1 cellular context compared by ENCODE assay signal in genomic region chr2:202910687-202911086, GRCh38.
A peak's percentile ranks its signal among the peaks of the same experiment; 100 is the strongest.
TF ChIP-seq lines count a peak whose summit lies in the region.

No MANE protein-coding gene starts in this region.

TF ChIP-seq in HepG2, 621 proteins besides CTCF, POLR2A, EP300 and RAD21:
- TF ChIP-seq REL (CRISPR knock-in tag; conservative IDR thresholded peaks at IDR 0.05) (no peak), ZBTB38 (CRISPR knock-in tag; IDR thresholded peaks at IDR 0.05) (no peak), MAFG (CRISPR knock-in tag; IDR thresholded peaks at IDR 0.05) (no peak), SNAPC4 (CRISPR knock-in tag; IDR thresholded peaks at IDR 0.05) (no peak), NPAS2 (CRISPR knock-in tag; IDR thresholded peaks at IDR 0.05; ENCODE audit: borderline replicate concordance) (no peak), MAFK (conservative IDR thresholded peaks at IDR 0.05 in 1 of 2, IDR thresholded peaks at IDR 0.05 in 1 of 2; ENCODE audit: low read length in 2 of 2) (peak; percentile 78 to 85), POLR2AphosphoS2 (IDR thresholded peaks at IDR 0.05; ENCODE audit: low read depth, low read length) (no peak), MAFF (IDR thresholded peaks at IDR 0.05; ENCODE audit: low read depth, low read length) (peak; percentile 75), ZNF562 (CRISPR knock-in tag; IDR thresholded peaks at IDR 0.05; ENCODE audit: borderline replicate concordance) (no peak), POGZ (CRISPR knock-in tag; IDR thresholded peaks at IDR 0.05) (no peak), ARID2 (CRISPR knock-in tag; IDR thresholded peaks at IDR 0.05; ENCODE audit: borderline replicate concordance) (no peak), POLR2G (IDR thresholded peaks at IDR 0.05; ENCODE audit: low read depth, low read length) (no peak), MTA1 (CRISPR knock-in tag; IDR thresholded peaks at IDR 0.05; ENCODE audit: borderline replicate concordance) (no peak), ZNF589 (CRISPR knock-in tag; conservative IDR thresholded peaks at IDR 0.05) (no peak), ZNF780A (CRISPR knock-in tag; IDR thresholded peaks at IDR 0.05) (no peak), ZNF33A (CRISPR knock-in tag; IDR thresholded peaks at IDR 0.05; ENCODE audit: borderline replicate concordance) (no peak), BCLAF1 (IDR thresholded peaks at IDR 0.05) (no peak), MAF1 (CRISPR knock-in tag; IDR thresholded peaks at IDR 0.05; ENCODE audit: borderline replicate concordance) (no peak), ZNF790 (CRISPR knock-in tag; IDR thresholded peaks at IDR 0.05; ENCODE audit: borderline replicate concordance) (0 out of 2 replicates have a peak, but pooled peaks have one; percentile 1), PHF21A (CRISPR knock-in tag; IDR thresholded peaks at IDR 0.05) (no peak), TIGD3 (CRISPR knock-in tag; IDR thresholded peaks at IDR 0.05; ENCODE audit: borderline replicate concordance) (no peak), HHEX (CRISPR knock-in tag; IDR thresholded peaks at IDR 0.05) (no peak)
